ENCODE assay signal across 8 cellular contexts in genomic region chr1:28928306-28928987, GRCh38. TPM values are rescaled to one million over a fixed set of nuclear protein-coding genes. Genes with fewer than 3 reads are reported as not detected.
DNase-seq lines count a peak whose midpoint lies in the region; ATAC-seq, FAIRE-seq and TF ChIP-seq lines count a peak whose summit lies in the region.

No MANE protein-coding gene starts in this region.

- H3K4me3 ChIP-seq in left lung (no peak overlapping the region), upper lobe of left lung (no peak overlapping the region)

- H3K9me3 ChIP-seq in left lung (no peaks in the 10 kb centered on the region), upper lobe of left lung (no peaks in the 10 kb centered on the region)

- intact Hi-C loops in left lung (cut with DNase I), result no loop called here

- H3K27me3 Mint-ChIP-seq in activated naive CD4-positive, alpha-beta T cell treated with anti-CD3 and anti-CD28 coated beads, Interleukin-2, amount 50 U/mL, for 24 hours, result no peaks in the 10 kb centered on the region
- no peaks in the 10 kb centered on the region for H3K27me3 Mint-ChIP-seq in WTC11 (ENCODE audit: low read depth)

- H3K36me3 ChIP-seq in left lung, result no peaks in the 10 kb centered on the region
- H3K36me3 ChIP-seq in upper lobe of left lung, result no peaks in the 10 kb centered on the region

- no peak for FAIRE-seq in HTR-8/SVneo (lab: Jason Lieb, UNC)

- H3K27ac Mint-ChIP-seq in activated naive CD4-positive, alpha-beta T cell treated with anti-CD3 and anti-CD28 coated beads, Interleukin-2, amount 50 U/mL, for 24 hours, result peak overlapping the region; percentile 80
- peak overlapping the region; percentile 78; the same call in 1 of the 2 replicates for H3K27ac Mint-ChIP-seq in WTC11

- H3K27ac ChIP-seq in left lung, result peak overlapping the region; percentile 37 to 81
- peak overlapping the region in 3 of 4 donors; percentile 24 to 81 (median 80) for H3K27ac ChIP-seq in upper lobe of left lung

- POLR2A ChIA-PET in WTC11 (lab: Charles Lee), result interaction anchor here (2.6 kb wide), 1 partner anchor 14 kb away, joined by 7 read pairs; the partner anchor contains the start of gene EPB41

- ATAC-seq in WTC11 (no peak), left lung (peak; percentile 13), upper lobe of left lung (ENCODE audit: low FRiP score in 2 of 2) (no peak), GM21737 (IDR thresholded peaks at IDR 0.05; ENCODE audit: unreplicated experiment) (no peak)

- no peak for TF ChIP-seq POLR2A in upper lobe of left lung (IDR thresholded peaks at IDR 0.05)

- CTCF ChIA-PET in WTC11 (lab: Charles Lee), result interaction anchor here (1.7 kb wide), 1 partner anchor 34 kb away, joined by 5 read pairs; no protein-coding TSS in a partner anchor

- H3K4me3 Mint-ChIP-seq in activated naive CD4-positive, alpha-beta T cell treated with anti-CD3 and anti-CD28 coated beads, Interleukin-2, amount 50 U/mL, for 24 hours, result peak overlapping the region; percentile 74
- H3K4me3 Mint-ChIP-seq in WTC11, result no peak overlapping the region

- peaks cover 71% of the 10 kb centered on the region for H3K4me1 Mint-ChIP-seq in activated naive CD4-positive, alpha-beta T cell treated with anti-CD3 and anti-CD28 coated beads, Interleukin-2, amount 50 U/mL, for 24 hours
- peaks cover 27% of the 10 kb centered on the region for H3K4me1 Mint-ChIP-seq in WTC11

- H3K36me3 Mint-ChIP-seq in activated naive CD4-positive, alpha-beta T cell treated with anti-CD3 and anti-CD28 coated beads, Interleukin-2, amount 50 U/mL, for 24 hours, result peaks cover under 1% of the 10 kb centered on the region
- no peaks in the 10 kb centered on the region for H3K36me3 Mint-ChIP-seq in WTC11

- no peak for TF ChIP-seq EP300 in upper lobe of left lung (IDR thresholded peaks at IDR 0.05)

- no peaks in the 10 kb centered on the region for H3K9me3 Mint-ChIP-seq in activated naive CD4-positive, alpha-beta T cell treated with anti-CD3 and anti-CD28 coated beads, Interleukin-2, amount 50 U/mL, for 24 hours
- H3K9me3 Mint-ChIP-seq in WTC11, result no peaks in the 10 kb centered on the region

- H3K27me3 ChIP-seq in left lung (no peaks in the 10 kb centered on the region), upper lobe of left lung (no peaks in the 10 kb centered on the region)

- TF ChIP-seq CTCF in WTC11 (IDR thresholded peaks at IDR 0.05) (no peak), left lung (IDR thresholded peaks at IDR 0.05) (no peak), upper lobe of left lung (IDR thresholded peaks at IDR 0.05) (no peak)

- WGBS in upper lobe of left lung, 2 donors, result 46 to 49% methylated on average over 2 of the region's 2 CpGs

- DNase-seq in activated naive CD4-positive, alpha-beta T cell treated with anti-CD3 and anti-CD28 coated beads, Interleukin-2, amount 50 U/mL, for 16 hours, result no peak
- no peak for DNase-seq in WTC11 (ENCODE audit: low spot score)
- DNase-seq in left lung, result no peak
- DNase-seq in upper lobe of left lung, result no peak
- no peak for DNase-seq in iPS-NIHi11 (ENCODE audit: low spot score)
- DNase-seq in HTR-8/SVneo (ENCODE audit: insufficient read length, low spot score), result no peak

- H3K4me1 ChIP-seq in left lung, result peaks cover 11 to 37% of the 10 kb centered on the region in 2 donors
- peaks cover 26 to 31% (median 29%) of the 10 kb centered on the region in 4 donors for H3K4me1 ChIP-seq in upper lobe of left lung

TF ChIP-seq in WTC11, 78 proteins besides CTCF, POLR2A, EP300 and RAD21:
- no peak for TF ChIP-seq RORB (CRISPR knock-in tag; IDR thresholded peaks at IDR 0.05)
- TF ChIP-seq MAX (CRISPR knock-in tag; IDR thresholded peaks at IDR 0.05), result no peak
- TF ChIP-seq ZNF423 (CRISPR knock-in tag; IDR thresholded peaks at IDR 0.05), result no peak
- no peak for TF ChIP-seq ZNF281 (CRISPR knock-in tag; IDR thresholded peaks at IDR 0.05)
- TF ChIP-seq STAT6 (CRISPR knock-in tag; conservative IDR thresholded peaks at IDR 0.05; ENCODE audit: low read depth), result no peak
- no peak for TF ChIP-seq ZNF138 (CRISPR knock-in tag; conservative IDR thresholded peaks at IDR 0.05)
- no peak for TF ChIP-seq ATF2 (CRISPR knock-in tag; IDR thresholded peaks at IDR 0.05; ENCODE audit: borderline replicate concordance, low read depth)
- TF ChIP-seq E2F1 (CRISPR knock-in tag; IDR thresholded peaks at IDR 0.05), result no peak
- TF ChIP-seq JUN (CRISPR knock-in tag; IDR thresholded peaks at IDR 0.05), result no peak
- TF ChIP-seq SOX15 (CRISPR knock-in tag; IDR thresholded peaks at IDR 0.05), result no peak

RNA-seq across cellular contexts. Expression of gene EPB41, which starts 14.1 kb away (rescaled TPM):
- total RNA-seq in WTC11 (2021), result 80.6 to 85.0 TPM (median 81.2 TPM) in 3 replicates
- 10 to 100 TPM; 51.2 to 56.1 TPM for total RNA-seq in left lung
- total RNA-seq in upper lobe of left lung, result 100 to 1,000 TPM in 1 of 6 donors, 10 to 100 TPM in 5; 43.5 to 109 (median 51.9) TPM
